In genomic region chr11:118436639-118437045, GRCh38 we compare ENCODE assay signal across 1 cellular context.
TF ChIP-seq lines count a peak whose summit lies in the region.

No MANE protein-coding gene starts in this region.

TF ChIP-seq in HepG2, 621 proteins besides CTCF, POLR2A, EP300 and RAD21:
- TF ChIP-seq HMGXB4 (CRISPR knock-in tag; IDR thresholded peaks at IDR 0.05; ENCODE audit: borderline replicate concordance in 1 of 2, low read depth in 1 of 2) (no peak; a peak in 1 of 4 replicates), PCBP2 (optimal IDR thresholded peaks at IDR 0.05; ENCODE audit: low read depth, low read length, poor library complexity, severe bottlenecking) (no peak), ZBTB7A (CRISPR knock-in tag; IDR thresholded peaks at IDR 0.05) (peak; percentile 27; the same call in 1 of the 2 replicates)
